In the genomic region with DNA sequence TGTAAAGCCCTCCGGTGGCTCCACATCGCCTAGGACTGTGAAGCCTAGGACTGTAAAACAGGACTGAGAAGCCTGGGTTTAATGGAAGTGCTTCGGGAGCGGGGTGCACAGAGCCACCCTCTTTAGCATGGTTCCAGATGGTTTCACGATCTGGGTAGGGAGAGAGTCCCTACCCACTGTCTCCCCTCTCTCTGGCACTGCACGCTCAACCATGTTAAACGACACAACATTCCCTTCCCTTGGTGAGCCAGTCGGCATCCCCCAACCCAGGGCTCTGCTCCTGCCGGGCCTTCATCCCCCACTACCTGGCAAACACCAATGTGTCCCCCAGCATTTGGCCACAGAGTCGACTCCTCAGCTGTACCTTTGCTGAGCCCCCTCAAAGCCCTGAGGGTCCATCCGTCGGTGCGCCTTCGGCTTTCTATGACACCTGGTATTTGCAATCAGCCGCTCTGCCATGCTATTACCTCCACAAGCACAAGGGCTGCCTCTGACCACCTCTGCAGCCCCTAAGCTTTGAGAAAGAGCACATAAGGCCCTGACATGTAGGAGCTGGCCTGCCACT, we compare ENCODE assay signal across 9 cellular contexts. TPM values are rescaled to one million over a fixed set of nuclear protein-coding genes. Genes with fewer than 3 reads are reported as not detected.
DNase-seq lines count a peak whose midpoint lies in the region; ATAC-seq, FAIRE-seq and TF ChIP-seq lines count a peak whose summit lies in the region.
"Had no signal": no experiment of that assay in that cellular context is flagged by ENCODE, and none has a peak within 500 bp of the region (broad histone marks: within the 10 kb centered on the region; RNA-seq: fewer than 3 reads in every experiment).

No MANE protein-coding gene starts in this region.

- peaks cover 0 to 56% (median 44%) of the 10 kb centered on the region in 11 experiments; a peak in 18 of 22 replicates for H4K20me1 ChIP-seq in BLaER1 treated with 17β-estradiol and CSF1 and Interleukin-3, amounts not matched to agents 10 nM and 100 nM
- H4K20me1 ChIP-seq in OCI-LY3 (ENCODE audit: insufficient read depth, low read length) = no peaks in the 10 kb centered on the region
- H4K20me1 ChIP-seq in endothelial cell of umbilical vein (replicated peaks; ENCODE audit: control insufficient read depth, extremely low read depth, insufficient read depth, low read length) = no peaks in the 10 kb centered on the region

- peaks cover 0 to 12% (median 4%) of the 10 kb centered on the region in 11 experiments; a peak in 10 of 22 replicates for H3K27me3 ChIP-seq in BLaER1 treated with 17β-estradiol and CSF1 and Interleukin-3, amounts not matched to agents 10 nM and 100 nM
- H3K27me3 ChIP-seq in OCI-LY3 (ENCODE audit: low read depth, low read length) = no peaks in the 10 kb centered on the region
- H3K27me3 ChIP-seq in endothelial cell of umbilical vein (ENCODE audit: control insufficient read depth in 2 of 2, insufficient read depth in 2 of 2, low read length in 2 of 2) = no peaks in the 10 kb centered on the region

- peaks cover 24% of the 10 kb centered on the region for H3K79me2 ChIP-seq in OCI-LY3 (ENCODE audit: low read length)
- H3K79me2 ChIP-seq in endothelial cell of umbilical vein (ENCODE audit: control insufficient read depth, insufficient read depth, low read length) = peaks cover 23% of the 10 kb centered on the region

- H3K4me3 ChIP-seq in BLaER1 treated with 17β-estradiol and CSF1 and Interleukin-3, amounts not matched to agents 10 nM and 100 nM = peak overlapping the region; percentile 84 to 97 (median 90)
- H3K4me3 ChIP-seq in OCI-LY3 (ENCODE audit: low read length) (peak overlapping the region; percentile 99), endothelial cell of umbilical vein (replicated peaks in 1 of 3; ENCODE audit: insufficient read depth in 1 of 3, low read depth in 1 of 3, low read length in 3 of 3) (peak overlapping the region; percentile 42 to 71 (median 59))

- peaks cover 39 to 47% (median 42%) of the 10 kb centered on the region in 11 experiments for H3K36me3 ChIP-seq in BLaER1 treated with 17β-estradiol and CSF1 and Interleukin-3, amounts not matched to agents 10 nM and 100 nM
- H3K36me3 ChIP-seq in OCI-LY3 (replicated peaks; ENCODE audit: low read depth, low read length) (peaks cover 3% of the 10 kb centered on the region), endothelial cell of umbilical vein (ENCODE audit: control insufficient read depth in 2 of 2, extremely low read depth in 1 of 2, insufficient read depth in 2 of 2, low read length in 2 of 2) (peaks cover 5 to 19% of the 10 kb centered on the region in 2 experiments)

- H3K9me3 ChIP-seq in BLaER1 treated with 17β-estradiol and CSF1 and Interleukin-3, amounts not matched to agents 10 nM and 100 nM (replicated peaks in 1 of 11) = no peaks in the 10 kb centered on the region
- H3K9me3 ChIP-seq in OCI-LY3 (ENCODE audit: insufficient read depth, low read length) (no peaks in the 10 kb centered on the region), endothelial cell of umbilical vein (replicated peaks; ENCODE audit: control insufficient read depth, insufficient read depth, low read length) (no peaks in the 10 kb centered on the region)

- CTCF ChIA-PET in endothelial cell of umbilical vein (lab: Charles Lee) = interaction anchor here (0.6 kb wide), 1 partner anchor 9 kb away, joined by 3 read pairs; no protein-coding TSS in a partner anchor

- peaks cover 11% of the 10 kb centered on the region for H3K27me3 Mint-ChIP-seq in neural crest cell (ENCODE audit: low read depth)

- intact Hi-C loops in endothelial cell of umbilical vein (cut with micrococcal nuclease) = loop anchor here (2.0 to 5.0 kb wide), 2 partner anchors 434 to 733 kb away; a partner anchor contains a TSS

- no peaks in the 10 kb centered on the region for H3K9me3 Mint-ChIP-seq in neural crest cell

- TF ChIP-seq CTCF in OCI-LY3 (IDR thresholded peaks at IDR 0.05; ENCODE audit: low read depth, low read length) (no peak), endothelial cell of umbilical vein (IDR thresholded peaks at IDR 0.05; ENCODE audit: extremely low read depth in 1 of 2, insufficient read depth in 1 of 2, low read depth in 1 of 2, low read length in 2 of 2) (no peak), neural crest cell (conservative IDR thresholded peaks at IDR 0.05) (no peak)

- no peak for TF ChIP-seq POLR2A in endothelial cell of umbilical vein (IDR thresholded peaks at IDR 0.05; ENCODE audit: low read depth, low read length)

- H3K4me3 Mint-ChIP-seq in neural crest cell = peak overlapping the region; percentile 97

- peaks cover 3% of the 10 kb centered on the region for H3K36me3 Mint-ChIP-seq in neural crest cell (ENCODE audit: low read depth)

- peak overlapping the region; percentile 86 to 95 (median 90) for H3K9ac ChIP-seq in BLaER1 treated with 17β-estradiol and CSF1 and Interleukin-3, amounts not matched to agents 10 nM and 100 nM
- H3K9ac ChIP-seq in OCI-LY3 (ENCODE audit: low read length) (peak overlapping the region; percentile 82), endothelial cell of umbilical vein (replicated peaks; ENCODE audit: extremely low read depth, insufficient read depth, low read length) (peak overlapping the region; percentile 94)

- dilution Hi-C loops in endothelial cell of umbilical vein (cut with MboI; ENCODE audit: extremely low pct_ligation_motif_present, low sequenced_read_pairs) = no loop called here

- peaks cover 12% of the 10 kb centered on the region for H3K4me1 Mint-ChIP-seq in neural crest cell

- peak overlapping the region in 10 of 11 experiments; percentile 75 to 87 (median 80); a peak in 19 of 22 replicates for H3K27ac ChIP-seq in BLaER1 treated with 17β-estradiol and CSF1 and Interleukin-3, amounts not matched to agents 10 nM and 100 nM
- no peak overlapping the region for H3K27ac ChIP-seq in OCI-LY3 (ENCODE audit: low read length)
- no peak overlapping the region for H3K27ac ChIP-seq in endothelial cell of umbilical vein (ENCODE audit: insufficient read depth, low read depth, low read length)

- POLR2A ChIA-PET in endothelial cell of umbilical vein (lab: Charles Lee) = no interaction called here

- H3K9me1 ChIP-seq in endothelial cell of umbilical vein (replicated peaks; ENCODE audit: control insufficient read depth, extremely low read depth, insufficient read depth, low read length) = no peaks in the 10 kb centered on the region

- TSS peak; percentile 34 for BruUV-seq in endothelial cell of umbilical vein (replicated peaks; lab: Mats Ljungman, UMichigan)

- H2AFZ ChIP-seq in OCI-LY3 (ENCODE audit: low read depth, low read length) (no peak overlapping the region), endothelial cell of umbilical vein (ENCODE audit: low read depth, low read length) (no peak overlapping the region)

- ATAC-seq in HG03571 (IDR thresholded peaks at IDR 0.05; ENCODE audit: unreplicated experiment) = no peak

- peak overlapping the region; percentile 89 to 100 (median 98) for H3K4me2 ChIP-seq in BLaER1 treated with 17β-estradiol and CSF1 and Interleukin-3, amounts not matched to agents 10 nM and 100 nM
- peak overlapping the region; percentile 93 for H3K4me2 ChIP-seq in OCI-LY3 (ENCODE audit: low read length)
- H3K4me2 ChIP-seq in endothelial cell of umbilical vein (ENCODE audit: insufficient read depth, low read length) = peak overlapping the region; percentile 91

- DNase-seq in endothelial cell of umbilical vein (ENCODE audit: low read depth, low spot score) (no peak), neural crest cell (ENCODE audit: low read depth, low spot score) (no peak), RKO (ENCODE audit: low spot score) (no peak), SKM-1 treated with dmso at 0.1 percent for 144 hours (lab: John Stamatoyannopoulos, UW; ENCODE audit: unreplicated experiment) (no peak)
- no peak for DNase-seq in stimulated activated naive CD4-positive, alpha-beta T cell treated with Interleukin-2 at 50 U/mL for 16 hours (lab: John Stamatoyannopoulos, UW)

- H3K27ac Mint-ChIP-seq in neural crest cell (ENCODE audit: unreplicated experiment) = peak overlapping the region; percentile 92

- peaks cover 13 to 22% (median 18%) of the 10 kb centered on the region in 10 experiments for H3K4me1 ChIP-seq in BLaER1 treated with 17β-estradiol and CSF1 and Interleukin-3, amounts not matched to agents 10 nM and 100 nM
- H3K4me1 ChIP-seq in OCI-LY3 (ENCODE audit: low read length) (peaks cover 10% of the 10 kb centered on the region; the same call in 1 of the 2 replicates), endothelial cell of umbilical vein (ENCODE audit: control insufficient read depth, extremely low read depth, insufficient read depth, low read length) (peaks cover 9% of the 10 kb centered on the region)

- FAIRE-seq in endothelial cell of umbilical vein (lab: Jason Lieb, UNC) = no peak
- FAIRE-seq: GM18507 had no signal

TF ChIP-seq in endothelial cell of umbilical vein, 7 proteins besides CTCF, POLR2A, EP300 and RAD21 (continues in another document):
- no peak for TF ChIP-seq FOS (IDR thresholded peaks at IDR 0.05; ENCODE audit: borderline replicate concordance, insufficient read depth, low read length)
- no peak for TF ChIP-seq JUN (IDR thresholded peaks at IDR 0.05; ENCODE audit: borderline replicate concordance, insufficient read depth, insufficient read length, low read depth)
- TF ChIP-seq GATA2 (IDR thresholded peaks at IDR 0.05; ENCODE audit: insufficient read depth, insufficient read length, low read depth, low read length) = no peak
- no peak for TF ChIP-seq POLR2AphosphoS5 (IDR thresholded peaks at IDR 0.05; ENCODE audit: insufficient read depth, low read depth, low read length)

RNA-seq across cellular contexts. Expression of a gene that starts 1.1 kb away (rescaled TPM):
- total RNA-seq in endothelial cell of umbilical vein (189 and 196 TPM in 2 replicates), neural crest cell (138 and 143 TPM in 2 replicates)
- polyA plus RNA-seq in endothelial cell of umbilical vein = 361 and 398 TPM in 2 replicates
- polyA plus RNA-seq in endothelial cell of umbilical vein (2011; cell fraction: cytosol; rRNA removed) = 446 and 462 TPM in 2 replicates
- polyA plus RNA-seq in endothelial cell of umbilical vein (2011; cell fraction: nucleus; rRNA removed) = 102 and 132 TPM in 2 replicates
- polyA plus RNA-seq in endothelial cell of umbilical vein (2012) = 407 and 409 TPM in 2 replicates
- polyA minus RNA-seq in endothelial cell of umbilical vein = 35.3 and 41.9 TPM in 2 replicates
- polyA minus RNA-seq in endothelial cell of umbilical vein (2011; cell fraction: cytosol; rRNA and poly(A)+ RNA removed) = 25.2 TPM
- polyA minus RNA-seq in endothelial cell of umbilical vein (2011; cell fraction: nucleus; rRNA and poly(A)+ RNA removed) = 8.5 and 13.5 TPM in 2 replicates

RNA-seq across cellular contexts. Expression of a gene that starts 5.4 kb away (rescaled TPM):
- total RNA-seq in endothelial cell of umbilical vein (not detected in 2 replicates), neural crest cell (not detected in 2 replicates)
- not detected in 2 replicates for polyA plus RNA-seq in endothelial cell of umbilical vein
- polyA plus RNA-seq in endothelial cell of umbilical vein (2011; cell fraction: cytosol; rRNA removed) = not detected in 2 replicates
- polyA plus RNA-seq in endothelial cell of umbilical vein (2011; cell fraction: nucleus; rRNA removed) = not detected in 2 replicates
- polyA plus RNA-seq in endothelial cell of umbilical vein (2012) = not detected in 2 replicates
- polyA minus RNA-seq in endothelial cell of umbilical vein = not detected in 2 replicates
- polyA minus RNA-seq in endothelial cell of umbilical vein (2011; cell fraction: cytosol; rRNA and poly(A)+ RNA removed) = not detected
- polyA minus RNA-seq in endothelial cell of umbilical vein (2011; cell fraction: nucleus; rRNA and poly(A)+ RNA removed) = not detected in 2 replicates

Comparison
In these comparisons a context has a peak if more than half of its experiments do, and no peak if none do; other contexts are left out.
1. H3K27ac ChIP-seq: peak in BLaER1 treated with 17β-estradiol and CSF1 and Interleukin-3, amounts not matched to agents 10 nM and 100 nM (10 of 11); none in OCI-LY3 (single experiment) and endothelial cell of umbilical vein (single experiment).
2. Peak in every context shown above with its lines, with median percentiles within 50 percentile points of each other: H3K4me2 ChIP-seq, H3K4me3 ChIP-seq and H3K9ac ChIP-seq.